In the genomic region with DNA sequence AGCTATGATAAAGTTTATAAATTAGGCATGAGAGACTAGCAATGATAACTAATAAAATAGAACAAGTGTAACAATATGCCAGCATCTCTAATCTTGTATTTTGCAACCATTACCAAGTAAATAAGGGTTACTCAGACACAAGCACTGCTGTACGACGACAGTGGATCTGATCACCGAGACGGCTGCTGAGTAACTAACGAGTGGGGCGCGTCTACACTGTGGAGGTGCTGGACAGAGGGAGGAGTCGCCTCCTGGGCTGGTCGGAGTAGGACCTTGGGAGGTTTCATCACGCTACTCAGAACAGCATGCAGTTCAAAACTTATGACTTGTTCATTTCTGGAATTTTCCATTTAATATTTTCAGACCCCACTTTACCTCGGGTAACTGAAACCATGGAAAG, we compare ENCODE assay signal across 19 cellular contexts. TPM values are rescaled to one million over a fixed set of nuclear protein-coding genes. Genes with fewer than 3 reads are reported as not detected.
DNase-seq lines count a peak whose midpoint lies in the region; ATAC-seq and TF ChIP-seq lines count a peak whose summit lies in the region.
"Had no signal": no experiment of that assay in that cellular context is flagged by ENCODE, and none has a peak within 500 bp of the region (broad histone marks: within the 10 kb centered on the region; RNA-seq: fewer than 3 reads in every experiment).

No MANE protein-coding gene starts in this region.

- TF ChIP-seq CTCF in breast epithelium (IDR thresholded peaks at IDR 0.05) (no peak), MCF 10A (IDR thresholded peaks at IDR 0.05; ENCODE audit: unreplicated experiment) (no peak), mammary epithelial cell (conservative IDR thresholded peaks at IDR 0.05 in 1 of 2, IDR thresholded peaks at IDR 0.05 in 1 of 2; ENCODE audit: extremely low read depth in 1 of 2, insufficient read depth in 1 of 2, low read depth in 1 of 2, low read length in 2 of 2) (no peak), upper lobe of right lung (IDR thresholded peaks at IDR 0.05) (no peak)

- H3K4me1 ChIP-seq in breast epithelium (peaks cover 0 to 2% of the 10 kb centered on the region in 2 donors), mammary epithelial cell (ENCODE audit: insufficient read depth, low read length) (peaks cover 32% of the 10 kb centered on the region), upper lobe of right lung (peaks cover 20% of the 10 kb centered on the region)

- H3K27ac ChIP-seq in breast epithelium (peak overlapping the region; percentile 74 to 88), mammary epithelial cell (ENCODE audit: insufficient read depth, low read depth, low read length) (no peak overlapping the region), epithelial cell of prostate (peak overlapping the region; percentile 76), upper lobe of right lung (no peak overlapping the region)
- H3K27ac ChIP-seq: 22Rv1, A549, BLaER1 had no signal

- in situ Hi-C loops in mammary epithelial cell (cut with MboI; ENCODE audit: low sequenced_read_pairs in 2 of 2) = no loop called here

- peaks cover 15% of the 10 kb centered on the region for H3K4me1 Mint-ChIP-seq in MCF 10A (ENCODE audit: insufficient read depth, unreplicated experiment)
- H3K4me1 Mint-ChIP-seq: CD14-positive monocyte, GM23338 had no signal

- H3K27me3 ChIP-seq in breast epithelium (no peaks in the 10 kb centered on the region), mammary epithelial cell (ENCODE audit: insufficient read depth, low read length) (no peaks in the 10 kb centered on the region), upper lobe of right lung (no peaks in the 10 kb centered on the region)
- H3K27me3 ChIP-seq: BLaER1 had no signal

- H3K4me2 ChIP-seq in mammary epithelial cell (ENCODE audit: insufficient read depth, low read depth, low read length) = peak overlapping the region; percentile 83
- H3K4me2 ChIP-seq: A549, BLaER1, GM23338 had no signal

- no peak for TF ChIP-seq POLR2A in breast epithelium (IDR thresholded peaks at IDR 0.05)

- H3K9ac ChIP-seq in mammary epithelial cell (ENCODE audit: insufficient read depth, low read length) = no peak overlapping the region
- H3K9ac ChIP-seq: BLaER1 had no signal

- no peak for DNase-seq in breast epithelium (ENCODE audit: low spot score in 2 of 2)
- DNase-seq in MCF 10A (ENCODE audit: unreplicated experiment) = no peak
- no peak for DNase-seq in mammary epithelial cell
- no peak for DNase-seq in epithelial cell of prostate (ENCODE audit: low read depth, low spot score)
- no peak for DNase-seq in upper lobe of right lung
- DNase-seq: CD4-positive, alpha-beta memory T cell; DMS153; DMS79; GDM1; HFFc6; IMR-90 had no signal

- H3K27ac Mint-ChIP-seq in MCF 10A (ENCODE audit: low read depth, unreplicated experiment) = no peak overlapping the region
- H3K27ac Mint-ChIP-seq: CD4-positive, alpha-beta memory T cell; GM23338; HFFc6 had no signal

- no TSS peak for BruUV-seq in MCF 10A (replicated peaks; lab: Mats Ljungman, UMichigan)
- no TSS peak for BruUV-seq in mammary epithelial cell (replicated peaks; lab: Mats Ljungman, UMichigan)

- H3K4me3 Mint-ChIP-seq in MCF 10A (ENCODE audit: unreplicated experiment) = no peak overlapping the region
- H3K4me3 Mint-ChIP-seq: CD14-positive monocyte; CD4-positive, alpha-beta memory T cell; GM23338; HFFc6 had no signal

- WGBS in mammary epithelial cell (ENCODE audit: low coverage, missing lambda C conversion rate) = 86% methylated on average over 11 of the region's 11 CpGs

- no peak for ATAC-seq in HG03432 (IDR thresholded peaks at IDR 0.05; ENCODE audit: unreplicated experiment)
- no peak for ATAC-seq in upper lobe of right lung
- ATAC-seq in GM18873 (IDR thresholded peaks at IDR 0.05; ENCODE audit: low FRiP score, unreplicated experiment) = no peak
- ATAC-seq: HCT116 had no signal

- no peaks in the 10 kb centered on the region for H3K27me3 Mint-ChIP-seq in MCF 10A (ENCODE audit: insufficient read depth, unreplicated experiment)
- H3K27me3 Mint-ChIP-seq: CD4-positive, alpha-beta memory T cell had no signal

- no peaks in the 10 kb centered on the region for H4K20me1 ChIP-seq in mammary epithelial cell (ENCODE audit: insufficient read depth, low read length)

- H3K9me3 Mint-ChIP-seq in MCF 10A (ENCODE audit: unreplicated experiment) = no peaks in the 10 kb centered on the region
- H3K9me3 Mint-ChIP-seq: CD14-positive monocyte; CD4-positive, alpha-beta memory T cell; GM23338; HFFc6 had no signal

- CTCF ChIA-PET in MCF 10A (lab: Yijun Ruan, JAX) = interaction anchor here (0.6 kb wide), 1 partner anchor 11 kb away, joined by 4 read pairs; no protein-coding TSS in a partner anchor
- CTCF ChIA-PET in mammary epithelial cell (lab: Charles Lee; ENCODE audit: low non-redundant PET) = no interaction called here

- POLR2A ChIA-PET in MCF 10A (lab: Yijun Ruan, JAX) = interaction anchor here (0.6 kb wide), 1 partner anchor 302 kb away, joined by 3 read pairs; no protein-coding TSS in a partner anchor

- H3K36me3 ChIP-seq in breast epithelium = no peaks in the 10 kb centered on the region
- peaks cover 1% of the 10 kb centered on the region for H3K36me3 ChIP-seq in mammary epithelial cell (ENCODE audit: insufficient read depth, low read length)
- H3K36me3 ChIP-seq in upper lobe of right lung = peaks cover 8% of the 10 kb centered on the region

- no peak overlapping the region for H2AFZ ChIP-seq in mammary epithelial cell (ENCODE audit: low read depth, low read length)
- H2AFZ ChIP-seq: GM23338 had no signal

- no peak overlapping the region for H3K4me3 ChIP-seq in breast epithelium
- H3K4me3 ChIP-seq in mammary epithelial cell (replicated peaks in 1 of 3; ENCODE audit: insufficient read depth in 1 of 3, low read depth in 2 of 3, low read length in 3 of 3) = no peak overlapping the region
- H3K4me3 ChIP-seq in upper lobe of right lung = no peak overlapping the region
- H3K4me3 ChIP-seq: A549, BLaER1, GM23338 had no signal

- H3K36me3 Mint-ChIP-seq in MCF 10A (ENCODE audit: insufficient read depth, unreplicated experiment) = peaks cover 63% of the 10 kb centered on the region

- peaks cover 31% of the 10 kb centered on the region for H3K79me2 ChIP-seq in mammary epithelial cell (ENCODE audit: insufficient read depth, low read length)

- dilution Hi-C loops in mammary epithelial cell (cut with HindIII; ENCODE audit: low sequenced_read_pairs) = no loop called here

- no peaks in the 10 kb centered on the region for H3K9me3 ChIP-seq in breast epithelium
- H3K9me3 ChIP-seq in mammary epithelial cell (replicated peaks; ENCODE audit: insufficient read depth, low read length) = no peaks in the 10 kb centered on the region
- no peaks in the 10 kb centered on the region for H3K9me3 ChIP-seq in upper lobe of right lung
- H3K9me3 ChIP-seq: A549, BLaER1 had no signal

- intact Hi-C loops in breast epithelium (cut with DNase I; ENCODE audit: low total_unique reads) = no loop called here
- intact Hi-C loops in MCF 10A (cut with micrococcal nuclease) = no loop called here
- intact Hi-C loops in mammary epithelial cell (cut with micrococcal nuclease) = no loop called here
- intact Hi-C loops in upper lobe of right lung (cut with DNase I) = no loop called here

RNA-seq across cellular contexts. Expression of gene COA8, which starts 18.4 kb away (rescaled TPM):
- total RNA-seq in breast epithelium = 10 to 100 TPM; 26.5 to 41.9 (median 27.2) TPM
- total RNA-seq in MCF 10A (2022) = 68.9 and 70.8 TPM in 2 replicates
- total RNA-seq in mammary epithelial cell = 10 to 100 TPM; 22.3 to 49.3 TPM
- polyA plus RNA-seq in mammary epithelial cell = 18.1 TPM
- not detected for polyA minus RNA-seq in mammary epithelial cell
- 29.7 TPM for total RNA-seq in upper lobe of right lung

RNA-seq across cellular contexts. Expression of gene BAG5, which starts 18.7 kb away (rescaled TPM):
- total RNA-seq in breast epithelium (10 to 100 TPM; 29.5 to 45.4 (median 38.5) TPM), MCF 10A (2022) (30.9 and 35.3 TPM in 2 replicates), mammary epithelial cell (10 to 100 TPM; 31.3 to 39.0 TPM), upper lobe of right lung (33.0 TPM)
- 9.1 TPM for polyA plus RNA-seq in mammary epithelial cell
- polyA minus RNA-seq in mammary epithelial cell = 25.3 TPM

RNA-seq across cellular contexts. Expression of gene KLC1, which starts 47.8 kb away (rescaled TPM):
- 100 to 1,000 TPM; 222 to 275 (median 253) TPM for total RNA-seq in breast epithelium
- 216 and 220 TPM in 2 replicates for total RNA-seq in MCF 10A (2022)
- total RNA-seq in mammary epithelial cell = 100 to 1,000 TPM; 216 to 237 TPM
- polyA plus RNA-seq in mammary epithelial cell = 102 TPM
- polyA minus RNA-seq in mammary epithelial cell = 142 TPM
- total RNA-seq in upper lobe of right lung = 172 TPM

RNA-seq across cellular contexts. Expression of gene TRMT61A, which starts 52.2 kb away (rescaled TPM):
- total RNA-seq in breast epithelium = 10 to 100 TPM; 10.7 to 17.7 (median 11.3) TPM
- total RNA-seq in MCF 10A (2022) = 10.2 and 15.8 TPM in 2 replicates
- 10 to 100 TPM in 1 of 2 donors, 1 to 10 TPM in 1; 8.8 to 13.3 TPM for total RNA-seq in mammary epithelial cell
- 7.7 TPM for polyA plus RNA-seq in mammary epithelial cell
- 3.9 TPM for polyA minus RNA-seq in mammary epithelial cell
- 11.6 TPM for total RNA-seq in upper lobe of right lung

RNA-seq across cellular contexts. Expression of gene CKB, which starts 58.6 kb away (rescaled TPM):
- total RNA-seq in breast epithelium (100 to 1,000 TPM in 1 of 3 donors, 10 to 100 TPM in 2; 61.6 to 305 (median 83.2) TPM), MCF 10A (2022) (5.7 and 8.5 TPM in 2 replicates), mammary epithelial cell (10 to 100 TPM in 1 of 2 donors, 1 to 10 TPM in 1; 8.7 to 45.8 TPM), upper lobe of right lung (148 TPM)
- polyA plus RNA-seq in mammary epithelial cell = 6.4 TPM
- polyA minus RNA-seq in mammary epithelial cell = not detected

Comparison
In these comparisons a context has a peak if more than half of its experiments do, and no peak if none do; other contexts are left out.
1. H3K27ac ChIP-seq: peak in breast epithelium (2 of 2) and epithelial cell of prostate (single experiment); none in mammary epithelial cell (single experiment) and upper lobe of right lung (single experiment).